Comparison of ENCODE assay signal across 8 cellular contexts in the genomic region with DNA sequence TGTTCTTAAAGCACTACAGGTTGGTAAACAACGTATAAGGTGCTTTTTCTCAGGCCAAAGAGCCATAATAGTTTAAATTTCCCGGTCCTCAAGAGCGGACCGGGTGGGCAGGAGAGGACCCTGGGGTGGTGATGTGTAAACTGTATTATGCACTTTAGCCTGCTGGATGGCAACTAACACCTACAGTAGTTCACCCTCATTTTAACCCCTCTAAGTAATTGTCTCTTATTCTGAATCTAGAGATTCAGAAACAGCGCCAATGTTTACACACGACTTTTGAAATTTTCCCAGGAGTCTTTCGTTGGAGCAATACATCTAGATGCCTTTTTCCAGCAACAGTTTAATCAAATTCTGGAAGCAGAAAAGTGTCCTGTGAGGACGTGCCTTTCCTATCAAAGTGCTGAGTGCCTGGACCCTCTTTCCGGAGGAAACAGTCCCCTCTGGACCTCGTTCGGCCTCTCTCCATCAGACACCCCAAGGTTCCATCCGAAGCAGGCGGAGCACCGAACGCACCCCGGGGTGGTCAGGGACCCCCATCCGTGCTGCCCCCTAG. TPM values are rescaled to one million over a fixed set of nuclear protein-coding genes. Genes with fewer than 3 reads are reported as not detected.
DNase-seq lines count a peak whose midpoint lies in the region; ATAC-seq and TF ChIP-seq lines count a peak whose summit lies in the region.

No MANE protein-coding gene starts in this region.

- H3K4me1 Mint-ChIP-seq in activated CD4-positive, alpha-beta T cell treated with anti-CD3 and anti-CD28 coated beads, Interleukin-2, amount 10 ng/mL, durations not matched to agents 24 days and 14 days, result peaks cover 4% of the 10 kb centered on the region
- peaks cover 6% of the 10 kb centered on the region for H3K4me1 Mint-ChIP-seq in activated naive CD8-positive, alpha-beta T cell treated with anti-CD3 and anti-CD28 coated beads, Interleukin-2, amount 10 ng/mL, durations not matched to agents 7 days and 5 days

- H3K4me3 ChIP-seq in kidney epithelial cell (ENCODE audit: low read depth, low read length) (peak overlapping the region; percentile 94), testis (peak overlapping the region; percentile 64 to 73)

- H3K36me3 ChIP-seq in kidney epithelial cell (ENCODE audit: control insufficient read depth, insufficient read depth, low read length), result no peaks in the 10 kb centered on the region
- H3K36me3 ChIP-seq in testis (ENCODE audit: low read depth, missing control alignments), result no peaks in the 10 kb centered on the region

- ATAC-seq in activated naive CD8-positive, alpha-beta T cell treated with anti-CD3 and anti-CD28 coated beads, Interleukin-2, amount 10 ng/mL, durations not matched to agents 7 days and 5 days (ENCODE audit: low read depth), result no peak
- ATAC-seq in GM18858 (IDR thresholded peaks at IDR 0.05; ENCODE audit: unreplicated experiment), result no peak

- H3K9me3 Mint-ChIP-seq in activated CD4-positive, alpha-beta T cell treated with anti-CD3 and anti-CD28 coated beads, Interleukin-2, amount 10 ng/mL, durations not matched to agents 24 days and 14 days, result no peaks in the 10 kb centered on the region
- H3K9me3 Mint-ChIP-seq in activated naive CD8-positive, alpha-beta T cell treated with anti-CD3 and anti-CD28 coated beads, Interleukin-2, amount 10 ng/mL, durations not matched to agents 7 days and 5 days, result no peaks in the 10 kb centered on the region

- H3K27ac Mint-ChIP-seq in activated CD4-positive, alpha-beta T cell treated with anti-CD3 and anti-CD28 coated beads, Interleukin-2, amount 10 ng/mL, durations not matched to agents 24 days and 14 days, result no peak overlapping the region
- no peak overlapping the region for H3K27ac Mint-ChIP-seq in activated naive CD8-positive, alpha-beta T cell treated with anti-CD3 and anti-CD28 coated beads, Interleukin-2, amount 10 ng/mL, durations not matched to agents 7 days and 5 days

- TF ChIP-seq CTCF in kidney epithelial cell (IDR thresholded peaks at IDR 0.05; ENCODE audit: insufficient read depth, low read length, poor library complexity, severe bottlenecking) (no peak), testis (IDR thresholded peaks at IDR 0.05) (no peak)

- POLR2A ChIA-PET in activated naive CD8-positive, alpha-beta T cell treated with anti-CD3 and anti-CD28 coated beads, Interleukin-2, amount 10 ng/mL, durations not matched to agents 7 days and 5 days (lab: Charles Lee), result no interaction called here

- H3K4me1 ChIP-seq in testis, result no peaks in the 10 kb centered on the region

- H3K27me3 ChIP-seq in kidney epithelial cell (ENCODE audit: control insufficient read depth, insufficient read depth, low read length), result peaks cover 8% of the 10 kb centered on the region
- H3K27me3 ChIP-seq in testis, result no peaks in the 10 kb centered on the region

- peak overlapping the region; percentile 84 for H3K4me3 Mint-ChIP-seq in activated CD4-positive, alpha-beta T cell treated with anti-CD3 and anti-CD28 coated beads, Interleukin-2, amount 10 ng/mL, durations not matched to agents 24 days and 14 days
- H3K4me3 Mint-ChIP-seq in activated naive CD8-positive, alpha-beta T cell treated with anti-CD3 and anti-CD28 coated beads, Interleukin-2, amount 10 ng/mL, durations not matched to agents 7 days and 5 days, result peak overlapping the region; percentile 79

- intact Hi-C loops in activated CD4-positive, alpha-beta T cell treated with anti-CD3 and anti-CD28 coated beads, Interleukin-2, amount 10 ng/mL, durations not matched to agents 24 days and 14 days (cut with micrococcal nuclease), result loop anchor here (10.0 kb wide), 1 partner anchor 77 kb away; the partner anchor contains the start of gene MARVELD2
- intact Hi-C loops in testis (cut with DNase I; ENCODE audit: low total_unique reads), result no loop called here

- H3K9me3 ChIP-seq in testis, result no peaks in the 10 kb centered on the region

- peak overlapping the region in 1 of 2 donors; percentile 53 for H3K27ac ChIP-seq in testis

- no peak for DNase-seq in activated CD4-positive, alpha-beta T cell treated with anti-CD3 and anti-CD28 coated beads, Interleukin-2, amount 10 ng/mL, durations not matched to agents 24 days and 14 days
- DNase-seq in activated CD4-positive, alpha-beta T cell treated with anti-CD3 and anti-CD28 coated beads for 1 hour, result no peak
- DNase-seq in activated naive CD8-positive, alpha-beta T cell treated with anti-CD3 and anti-CD28 coated beads, Interleukin-2, amount 10 ng/mL, durations not matched to agents 7 days and 5 days, result no peak
- DNase-seq in kidney epithelial cell (ENCODE audit: low read depth) (no peak), testis (no peak), hippocampal formation (lab: John Stamatoyannopoulos, UW) (no peak), D341Med (ENCODE audit: low spot score) (no peak)

- WGBS in testis, 2 donors, result 5 to 7% methylated on average over 15 to 17 of the region's 17 CpGs

- peaks cover 60% of the 10 kb centered on the region for H3K27me3 Mint-ChIP-seq in activated CD4-positive, alpha-beta T cell treated with anti-CD3 and anti-CD28 coated beads, Interleukin-2, amount 10 ng/mL, durations not matched to agents 24 days and 14 days
- H3K27me3 Mint-ChIP-seq in activated naive CD8-positive, alpha-beta T cell treated with anti-CD3 and anti-CD28 coated beads, Interleukin-2, amount 10 ng/mL, durations not matched to agents 7 days and 5 days, result peaks cover 68% of the 10 kb centered on the region

- no peaks in the 10 kb centered on the region for H3K36me3 Mint-ChIP-seq in activated CD4-positive, alpha-beta T cell treated with anti-CD3 and anti-CD28 coated beads, Interleukin-2, amount 10 ng/mL, durations not matched to agents 24 days and 14 days (ENCODE audit: low read depth)
- H3K36me3 Mint-ChIP-seq in activated naive CD8-positive, alpha-beta T cell treated with anti-CD3 and anti-CD28 coated beads, Interleukin-2, amount 10 ng/mL, durations not matched to agents 7 days and 5 days, result no peaks in the 10 kb centered on the region

- TF ChIP-seq POLR2A in testis (IDR thresholded peaks at IDR 0.05), result no peak

RNA-seq across cellular contexts. Expression of gene OCLN, which starts 0.7 kb away (rescaled TPM):
- total RNA-seq in activated CD4-positive, alpha-beta T cell treated with anti-CD3 and anti-CD28 coated beads, Interleukin-2, amount 10 ng/mL, durations not matched to agents 24 days and 14 days, result 0.12 and 0.14 TPM in 2 replicates
- 1 to 10 TPM; 2.6 to 3.3 TPM for total RNA-seq in activated naive CD8-positive, alpha-beta T cell treated with anti-CD3 and anti-CD28 coated beads, Interleukin-2, amount 10 ng/mL, durations not matched to agents 7 days and 5 days
- total RNA-seq in kidney epithelial cell (104 TPM in 2 replicates), testis (10 to 100 TPM; 14.9 to 16.0 TPM)
- 9.2 TPM for polyA plus RNA-seq in testis (ENCODE audit: insufficient read depth, low read depth, low replicate concordance)
